In the genomic region with DNA sequence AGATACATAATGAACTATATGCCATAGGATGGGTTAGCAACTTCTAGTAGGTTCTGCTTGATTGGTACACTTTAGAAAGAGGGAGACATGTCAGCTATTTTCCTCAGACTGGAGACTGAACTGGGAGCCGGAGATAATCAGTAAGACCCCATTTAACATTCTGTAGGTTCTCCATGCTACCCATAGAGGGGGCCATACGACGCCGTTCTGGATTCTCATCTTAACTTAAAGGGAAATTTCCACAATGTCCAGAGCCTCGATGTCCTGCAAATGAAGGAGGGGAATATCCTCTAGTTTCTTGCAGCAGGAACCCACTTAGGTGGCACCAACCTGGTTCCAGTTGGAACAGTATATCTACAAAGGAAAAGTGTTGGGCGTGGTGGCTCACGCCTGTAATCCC, we compare ENCODE assay signal across 14 cellular contexts. TPM values are rescaled to one million over a fixed set of nuclear protein-coding genes. Genes with fewer than 3 reads are reported as not detected.
DNase-seq lines count a peak whose midpoint lies in the region; ATAC-seq and TF ChIP-seq lines count a peak whose summit lies in the region.
"Had no signal": no experiment of that assay in that cellular context is flagged by ENCODE, and none has a peak within 500 bp of the region (broad histone marks: within the 10 kb centered on the region; RNA-seq: fewer than 3 reads in every experiment).

No MANE protein-coding gene starts in this region.

- intact Hi-C loops in natural killer cell (cut with micrococcal nuclease) (no loop called here), upper lobe of right lung (cut with DNase I) (no loop called here), body of pancreas (cut with DNase I) (no loop called here)

- no peaks in the 10 kb centered on the region for H3K9me3 ChIP-seq in NT2/D1 (ENCODE audit: insufficient read depth, low read length)
- no peaks in the 10 kb centered on the region for H3K9me3 ChIP-seq in upper lobe of right lung
- no peaks in the 10 kb centered on the region for H3K9me3 ChIP-seq in body of pancreas

- H3K9ac ChIP-seq in NT2/D1 (ENCODE audit: insufficient read length, low read depth), result no peak overlapping the region

- H3K4me3 ChIP-seq in NT2/D1 (ENCODE audit: insufficient read length, low read depth) (no peak overlapping the region), upper lobe of right lung (no peak overlapping the region), body of pancreas (no peak overlapping the region)

- peaks cover 15 to 26% of the 10 kb centered on the region in 2 donors for H3K27me3 Mint-ChIP-seq in natural killer cell (ENCODE audit: low read depth in 2 of 2)
- H3K27me3 Mint-ChIP-seq in natural killer cell treated with Interleukin-12 subunit alpha and Interleukin-12 subunit beta and Interleukin-15 and Interleukin-18, amount 100 ng/mL, for 72 hours, result peaks cover 20 to 22% of the 10 kb centered on the region in 2 donors
- H3K27me3 Mint-ChIP-seq in endothelial cell (ENCODE audit: unreplicated experiment), result no peaks in the 10 kb centered on the region

- H3K4me1 ChIP-seq in NT2/D1 (ENCODE audit: insufficient read depth, insufficient read length) (no peaks in the 10 kb centered on the region), upper lobe of right lung (no peaks in the 10 kb centered on the region), body of pancreas (no peaks in the 10 kb centered on the region)

- no peak overlapping the region for H3K27ac Mint-ChIP-seq in natural killer cell
- H3K27ac Mint-ChIP-seq in natural killer cell treated with Interleukin-12 subunit alpha and Interleukin-12 subunit beta and Interleukin-15 and Interleukin-18, amount 100 ng/mL, for 72 hours, result no peak overlapping the region
- H3K27ac Mint-ChIP-seq in endothelial cell (ENCODE audit: unreplicated experiment), result no peak overlapping the region
- H3K27ac Mint-ChIP-seq: CD8-positive, alpha-beta T cell; naive B cell had no signal

- no peak for DNase-seq in natural killer cell
- no peak for DNase-seq in natural killer cell treated with Interleukin-12 subunit alpha and Interleukin-12 subunit beta and Interleukin-15 and Interleukin-18, amount 100 ng/mL, for 72 hours (ENCODE audit: low spot score)
- DNase-seq in NT2/D1 (ENCODE audit: low read depth, low spot score), result peak; percentile 16
- DNase-seq in endothelial cell (ENCODE audit: low spot score), result peak; percentile 33
- peak; percentile 2 for DNase-seq in upper lobe of right lung
- DNase-seq in cerebellum (ENCODE audit: low spot score), result no peak
- no peak for DNase-seq in body of pancreas
- DNase-seq: activated CD4-positive, alpha-beta T cell treated with anti-CD3 and anti-CD28 coated beads, Interleukin-2, amount 50 U/mL, for 4 hours; CD8-positive, alpha-beta T cell; naive B cell; stimulated activated CD4-positive, alpha-beta T cell treated with anti-CD3 and anti-CD28 coated beads, Interleukin-4, amount 100 ng/mL, for 1 hour had no signal

- H3K4me1 Mint-ChIP-seq in natural killer cell (peaks cover 0 to 4% of the 10 kb centered on the region in 2 donors), endothelial cell (ENCODE audit: unreplicated experiment) (no peaks in the 10 kb centered on the region)
- H3K4me1 Mint-ChIP-seq in natural killer cell treated with Interleukin-12 subunit alpha and Interleukin-12 subunit beta and Interleukin-15 and Interleukin-18, amount 100 ng/mL, for 72 hours (ENCODE audit: low read depth in 2 of 2), result peaks cover 0 to 4% of the 10 kb centered on the region in 2 donors

- H3K9me3 Mint-ChIP-seq in natural killer cell (no peaks in the 10 kb centered on the region), endothelial cell (ENCODE audit: unreplicated experiment) (no peaks in the 10 kb centered on the region)
- H3K9me3 Mint-ChIP-seq in natural killer cell treated with Interleukin-12 subunit alpha and Interleukin-12 subunit beta and Interleukin-15 and Interleukin-18, amount 100 ng/mL, for 72 hours, result no peaks in the 10 kb centered on the region
- H3K9me3 Mint-ChIP-seq: CD8-positive, alpha-beta T cell; naive B cell had no signal

- no peak for ATAC-seq in natural killer cell
- ATAC-seq in natural killer cell treated with Interleukin-12 subunit alpha and Interleukin-12 subunit beta and Interleukin-15 and Interleukin-18, amount 100 ng/mL, for 72 hours, result no peak
- no peak for ATAC-seq in upper lobe of right lung
- ATAC-seq in GM18909 (IDR thresholded peaks at IDR 0.05; ENCODE audit: poor library complexity, unreplicated experiment), result no peak
- ATAC-seq in body of pancreas, result no peak
- ATAC-seq: CD8-positive, alpha-beta T cell had no signal

- H3K36me3 ChIP-seq in NT2/D1 (ENCODE audit: insufficient read depth, insufficient read length, low read length) (no peaks in the 10 kb centered on the region), upper lobe of right lung (no peaks in the 10 kb centered on the region), body of pancreas (replicated peaks in 1 of 2; ENCODE audit: insufficient read depth in 1 of 2, low read depth in 2 of 2) (no peaks in the 10 kb centered on the region)

- H3K27me3 ChIP-seq in NT2/D1 (ENCODE audit: insufficient read depth, insufficient read length) (no peaks in the 10 kb centered on the region), upper lobe of right lung (no peaks in the 10 kb centered on the region), body of pancreas (no peaks in the 10 kb centered on the region)

- H3K36me3 Mint-ChIP-seq in natural killer cell (no peaks in the 10 kb centered on the region), endothelial cell (ENCODE audit: low read depth, unreplicated experiment) (no peaks in the 10 kb centered on the region)
- no peaks in the 10 kb centered on the region for H3K36me3 Mint-ChIP-seq in natural killer cell treated with Interleukin-12 subunit alpha and Interleukin-12 subunit beta and Interleukin-15 and Interleukin-18, amount 100 ng/mL, for 72 hours
- H3K36me3 Mint-ChIP-seq: CD8-positive, alpha-beta T cell; naive B cell had no signal

- TF ChIP-seq POLR2A in body of pancreas (IDR thresholded peaks at IDR 0.05), result no peak

- WGBS in body of pancreas, 2 donors, result 37 to 42% methylated on average over 5 to 7 of the region's 7 CpGs

- H3K4me3 Mint-ChIP-seq in natural killer cell (no peak overlapping the region), endothelial cell (ENCODE audit: unreplicated experiment) (no peak overlapping the region)
- no peak overlapping the region for H3K4me3 Mint-ChIP-seq in natural killer cell treated with Interleukin-12 subunit alpha and Interleukin-12 subunit beta and Interleukin-15 and Interleukin-18, amount 100 ng/mL, for 72 hours
- H3K4me3 Mint-ChIP-seq: CD8-positive, alpha-beta T cell; naive B cell had no signal

- H3K27ac ChIP-seq in upper lobe of right lung (no peak overlapping the region), body of pancreas (no peak overlapping the region)

- peak; percentile 27 for TF ChIP-seq CTCF in natural killer cell (IDR thresholded peaks at IDR 0.05)
- TF ChIP-seq CTCF in endothelial cell (IDR thresholded peaks at IDR 0.05; ENCODE audit: unreplicated experiment), result peak; percentile 61
- TF ChIP-seq CTCF in upper lobe of right lung (IDR thresholded peaks at IDR 0.05), result peak; percentile 25
- peak in 1 of 7 experiments; percentile 16 for TF ChIP-seq CTCF in body of pancreas (IDR thresholded peaks at IDR 0.05)

RNA-seq across cellular contexts. Expression of gene NPM1, which starts 22.3 kb away (rescaled TPM):
- 100 to 1,000 TPM; 440 to 554 (median 454) TPM for total RNA-seq in natural killer cell
- total RNA-seq in natural killer cell treated with Interleukin-12 subunit alpha and Interleukin-12 subunit beta and Interleukin-15 and Interleukin-18, amount 100 ng/mL, for 72 hours, result 1,000 to 10,000 TPM; 1,349 to 2,333 TPM
- 1,016 TPM for total RNA-seq in endothelial cell (ENCODE audit: unreplicated experiment)
- 585 TPM for total RNA-seq in upper lobe of right lung
- total RNA-seq in cerebellum, result 509 TPM
- total RNA-seq in body of pancreas, result 100 to 1,000 TPM; 310 to 501 TPM

RNA-seq across cellular contexts. Expression of gene FGF18, which starts 54.1 kb away (rescaled TPM):
- total RNA-seq in natural killer cell (under 1 TPM; 0.16 to 0.25 (median 0.23) TPM), endothelial cell (ENCODE audit: unreplicated experiment) (0.13 TPM), upper lobe of right lung (4.2 TPM), cerebellum (0.36 TPM), body of pancreas (not detected)
- total RNA-seq in natural killer cell treated with Interleukin-12 subunit alpha and Interleukin-12 subunit beta and Interleukin-15 and Interleukin-18, amount 100 ng/mL, for 72 hours, result under 1 TPM in 1 of 2 donors, not detected in 1; 0.28 TPM

RNA-seq across cellular contexts. Expression of gene TLX3, which starts 56.3 kb away (rescaled TPM):
- total RNA-seq in natural killer cell (not detected), endothelial cell (ENCODE audit: unreplicated experiment) (0.23 TPM), upper lobe of right lung (not detected), cerebellum (5.2 TPM), body of pancreas (not detected)
- total RNA-seq in natural killer cell treated with Interleukin-12 subunit alpha and Interleukin-12 subunit beta and Interleukin-15 and Interleukin-18, amount 100 ng/mL, for 72 hours, result not detected
- total RNA-seq: CD8-positive, alpha-beta T cell; HT1080; temporal lobe had no signal

Comparison
In these comparisons a context has a peak if more than half of its experiments do, and no peak if none do; other contexts are left out.
1. DNase-seq: peak in NT2/D1 (single experiment), endothelial cell (single experiment) and upper lobe of right lung (single experiment); none in natural killer cell (single experiment), natural killer cell treated with Interleukin-12 subunit alpha and Interleukin-12 subunit beta and Interleukin-15 and Interleukin-18, amount 100 ng/mL, for 72 hours (single experiment), cerebellum (single experiment) and body of pancreas (0 of 4).